1 cellular context compared by ENCODE assay signal in genomic region chr15:64600794-64601193, GRCh38.
TF ChIP-seq lines count a peak whose summit lies in the region.

No MANE protein-coding gene starts in this region.

TF ChIP-seq in K562, 482 proteins besides CTCF, POLR2A, EP300 and RAD21 (continued from another document):
- TF ChIP-seq CEBPG (CRISPR knock-in tag; IDR thresholded peaks at IDR 0.05) (peak; percentile 64; the same call in 1 of the 2 replicates), CEBPG (tag; conservative IDR thresholded peaks at IDR 0.05 in 1 of 2, IDR thresholded peaks at IDR 0.05 in 1 of 2) (peak; percentile 31 to 63; a peak in 3 of 4 replicates)
